27 cellular contexts compared by ENCODE assay signal in the genomic region with DNA sequence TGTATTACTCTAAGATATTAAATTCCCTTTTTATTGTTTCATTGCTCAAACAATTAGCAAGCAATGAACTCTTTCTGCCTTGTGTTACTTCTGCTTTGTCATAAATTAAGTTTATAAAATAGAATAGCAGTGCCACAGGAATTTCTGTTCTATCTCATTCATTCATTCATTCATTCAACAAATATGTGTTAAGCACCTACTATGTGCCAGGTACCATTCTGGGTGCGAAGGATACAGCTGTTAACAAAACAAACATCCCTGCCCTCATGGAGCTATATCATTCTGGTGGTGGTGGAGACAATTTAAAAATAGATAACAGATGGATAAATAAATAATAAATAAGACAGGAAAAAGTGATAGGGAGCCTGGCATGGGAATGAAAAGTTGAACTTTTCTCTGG.
"Had no signal": no experiment of that assay in that cellular context is flagged by ENCODE, and none has a peak within 500 bp of the region (broad histone marks: within the 10 kb centered on the region; RNA-seq: fewer than 3 reads in every experiment).

No MANE protein-coding gene starts in this region.

- H3K9me3 ChIP-seq: ovary, psoas muscle, spleen, stomach, thoracic aorta, thyroid gland, tibial nerve, upper lobe of left lung, vagina had no signal

- H3K27me3 ChIP-seq: neural progenitor cell, ovary, spleen, stomach, thyroid gland, tibial nerve, upper lobe of left lung, vagina had no signal

- H2AFZ ChIP-seq: parathyroid adenoma had no signal

- FAIRE-seq: urothelium cell line had no signal

- H3K79me2 ChIP-seq: parathyroid adenoma had no signal

- H3K36me3 ChIP-seq: neural progenitor cell, ovary, spleen, stomach, thoracic aorta, thyroid gland, tibial nerve, upper lobe of left lung, vagina had no signal

- H3K9ac ChIP-seq: neural progenitor cell, parathyroid adenoma had no signal

- H3K4me3 ChIP-seq: neural progenitor cell, ovary, psoas muscle, skin epidermis, smooth muscle cell, spleen, stomach, thoracic aorta, thyroid gland, tibial nerve, upper lobe of left lung, vagina had no signal

- H3K27ac ChIP-seq: neural progenitor cell, ovary, parathyroid adenoma, psoas muscle, skin epidermis, spleen, stomach, thoracic aorta, thyroid gland, tibial nerve, upper lobe of left lung, vagina had no signal

- ATAC-seq: natural killer cell; psoas muscle; right cardiac atrium; sciatic nerve; stimulated activated effector memory CD8-positive, alpha-beta T cell treated with anti-CD3 and anti-CD28 coated beads, Interleukin-12 subunit alpha, Interleukin-12 subunit beta, amount 100 ng/mL, for 72 hours; stimulated activated naive B cell treated with anti-CD40 and anti-IgM and Interleukin-4, amounts not matched to agents 10 μg/mL and 1 μg/mL and 100 μg/mL, for 72 hours had no signal

- H3K4me1 ChIP-seq: psoas muscle, vagina had no signal

- DNase-seq: natural killer cell; occipital lobe; ovary; posterior cingulate gyrus; psoas muscle; right cardiac atrium; spleen; stimulated activated CD4-positive, alpha-beta T cell treated with anti-CD3 and anti-CD28 coated beads, Interleukin-12 subunit alpha, Interleukin-12 subunit beta, amount 100 ng/mL, for 4 hours; stimulated activated CD4-positive, alpha-beta T cell treated with anti-CD3 and anti-CD28 coated beads, Interleukin-2, amount 100 ng/mL, for 24 hours; stimulated activated CD4-positive, alpha-beta T cell treated with anti-CD3 and anti-CD28 coated beads, Interleukin-2, amount 100 ng/mL, for 48 hours; stimulated activated CD4-positive, alpha-beta T cell treated with anti-CD3 and anti-CD28 coated beads, Interleukin-4, amount 100 ng/mL, for 24 hours; stimulated activated naive B cell treated with anti-CD40 and anti-IgM and Interleukin-4, amounts not matched to agents 10 μg/mL and 1 μg/mL and 100 μg/mL, for 72 hours; stimulated activated naive CD4-positive, alpha-beta T cell treated with Interleukin-2 at 50 U/mL for 16 hours; stomach; thyroid gland; trophoblast cell; upper lobe of left lung had no signal

- H3K4me2 ChIP-seq: neural progenitor cell, smooth muscle cell had no signal
